7 cellular contexts compared by ENCODE assay signal in genomic region chr18:75211721-75212625, GRCh38. TPM values are rescaled to one million over a fixed set of nuclear protein-coding genes. Genes with fewer than 3 reads are reported as not detected.
A peak's percentile ranks its signal among the peaks of the same experiment; 100 is the strongest.
DNase-seq lines count a peak whose midpoint lies in the region; ATAC-seq and TF ChIP-seq lines count a peak whose summit lies in the region.

No MANE protein-coding gene starts in this region.

- peak overlapping the region; percentile 37; the same call in 1 of the 2 replicates for H3K9ac ChIP-seq in MM.1S (ENCODE audit: low read length)

- WGBS in ovary, 3 donors = 0 to 1% (median 1%) methylated on average over 27 to 82 of the region's 82 CpGs

- H3K4me1 Mint-ChIP-seq in activated T-helper 1 cell treated with anti-CD3 and anti-CD28 coated beads, Interleukin-12 subunit alpha, Interleukin-12 subunit beta, Interleukin-2, Interleukin-4 antibody, amounts not matched to agents 30 ng/mL and 10 ng/mL and 1 ng/mL, durations not matched to agents 14 hours and 24 hours and 36 hours (ENCODE audit: low read depth) = peaks cover 68% of the 10 kb centered on the region
- peaks cover 27% of the 10 kb centered on the region for H3K4me1 Mint-ChIP-seq in glutamatergic neuron (ENCODE audit: low read depth, unreplicated experiment)

- H3K27ac ChIP-seq in MM.1S (ENCODE audit: low read length) (no peak overlapping the region), ovary (peak overlapping the region; percentile 80 to 82)

- H2AFZ ChIP-seq in MM.1S (ENCODE audit: low read length) = peak overlapping the region; percentile 63

- no peaks in the 10 kb centered on the region for H3K36me3 ChIP-seq in MM.1S (replicated peaks; ENCODE audit: insufficient read depth, low read length)
- H3K36me3 ChIP-seq in ovary = no peaks in the 10 kb centered on the region

- H3K9me2 ChIP-seq in MM.1S (replicated peaks; ENCODE audit: insufficient read depth, low read length) = no peaks in the 10 kb centered on the region

- peaks cover 15% of the 10 kb centered on the region for H3K36me3 Mint-ChIP-seq in activated T-helper 1 cell treated with anti-CD3 and anti-CD28 coated beads, Interleukin-12 subunit alpha, Interleukin-12 subunit beta, Interleukin-2, Interleukin-4 antibody, amounts not matched to agents 30 ng/mL and 10 ng/mL and 1 ng/mL, durations not matched to agents 14 hours and 24 hours and 36 hours (ENCODE audit: low read depth)
- H3K36me3 Mint-ChIP-seq in glutamatergic neuron (ENCODE audit: unreplicated experiment) = no peaks in the 10 kb centered on the region

- H3F3A ChIP-seq in MM.1S (ENCODE audit: insufficient read depth, low read length) = peaks cover 21% of the 10 kb centered on the region

- H3K9me3 ChIP-seq in MM.1S (replicated peaks; ENCODE audit: insufficient read depth, low read length) = no peaks in the 10 kb centered on the region
- no peaks in the 10 kb centered on the region for H3K9me3 ChIP-seq in ovary

- H3K4me3 Mint-ChIP-seq in activated T-helper 1 cell treated with anti-CD3 and anti-CD28 coated beads, Interleukin-12 subunit alpha, Interleukin-12 subunit beta, Interleukin-2, Interleukin-4 antibody, amounts not matched to agents 30 ng/mL and 10 ng/mL and 1 ng/mL, durations not matched to agents 14 hours and 24 hours and 36 hours = peak overlapping the region; percentile 84
- peak overlapping the region; percentile 93 for H3K4me3 Mint-ChIP-seq in glutamatergic neuron (ENCODE audit: unreplicated experiment)

- peaks cover 16% of the 10 kb centered on the region for H3K27me3 Mint-ChIP-seq in activated T-helper 1 cell treated with anti-CD3 and anti-CD28 coated beads, Interleukin-12 subunit alpha, Interleukin-12 subunit beta, Interleukin-2, Interleukin-4 antibody, amounts not matched to agents 30 ng/mL and 10 ng/mL and 1 ng/mL, durations not matched to agents 14 hours and 24 hours and 36 hours (ENCODE audit: insufficient read depth)
- H3K27me3 Mint-ChIP-seq in glutamatergic neuron (ENCODE audit: unreplicated experiment) = peaks cover 28% of the 10 kb centered on the region

- DNase-seq in GM03348 (ENCODE audit: low spot score) (peak; percentile 49), MM.1S (peak; percentile 9), glutamatergic neuron (peak; percentile 48), ovary (peak; percentile 43 to 72 (median 64)), globus pallidus (ENCODE audit: low spot score) (no peak)
- DNase-seq in activated T-helper 1 cell treated with anti-CD3 and anti-CD28 coated beads, Interleukin-12 subunit alpha, Interleukin-12 subunit beta, Interleukin-2, Interleukin-4 antibody, amounts not matched to agents 30 ng/mL and 10 ng/mL and 1 ng/mL, durations not matched to agents 14 hours and 24 hours and 36 hours (ENCODE audit: low spot score) = peak; percentile 16

- no peaks in the 10 kb centered on the region for H3K27me3 ChIP-seq in MM.1S (replicated peaks; ENCODE audit: insufficient read depth, low read length)
- no peaks in the 10 kb centered on the region for H3K27me3 ChIP-seq in ovary

- peaks cover 62% of the 10 kb centered on the region for H3K79me2 ChIP-seq in MM.1S (ENCODE audit: low read length)

- TF ChIP-seq EP300 in ovary (IDR thresholded peaks at IDR 0.05) = no peak

- H3K9me3 Mint-ChIP-seq in activated T-helper 1 cell treated with anti-CD3 and anti-CD28 coated beads, Interleukin-12 subunit alpha, Interleukin-12 subunit beta, Interleukin-2, Interleukin-4 antibody, amounts not matched to agents 30 ng/mL and 10 ng/mL and 1 ng/mL, durations not matched to agents 14 hours and 24 hours and 36 hours = no peaks in the 10 kb centered on the region
- H3K9me3 Mint-ChIP-seq in glutamatergic neuron (ENCODE audit: unreplicated experiment) = peaks cover 32% of the 10 kb centered on the region

- no peak for ATAC-seq in GM18505 (IDR thresholded peaks at IDR 0.05; ENCODE audit: unreplicated experiment)

- TF ChIP-seq POLR2A in ovary (IDR thresholded peaks at IDR 0.05) = no peak
- TF ChIP-seq POLR2A in GM18505 (IDR thresholded peaks at IDR 0.05; ENCODE audit: borderline replicate concordance, extremely low read depth, insufficient read depth, insufficient read length) = no peak

- no peaks in the 10 kb centered on the region for H4K20me1 ChIP-seq in MM.1S (ENCODE audit: insufficient read depth, low read length)

- peaks cover 8% of the 10 kb centered on the region for H3K4me1 ChIP-seq in MM.1S (ENCODE audit: low read length)
- H3K4me1 ChIP-seq in ovary (ENCODE audit: insufficient read depth) = peaks cover 10% of the 10 kb centered on the region

- TF ChIP-seq CTCF in MM.1S (IDR thresholded peaks at IDR 0.05; ENCODE audit: low read length) (no peak), glutamatergic neuron (IDR thresholded peaks at IDR 0.05; ENCODE audit: partially characterized antibody, unreplicated experiment) (no peak), ovary (IDR thresholded peaks at IDR 0.05) (no peak)

- H3K27ac Mint-ChIP-seq in activated T-helper 1 cell treated with anti-CD3 and anti-CD28 coated beads, Interleukin-12 subunit alpha, Interleukin-12 subunit beta, Interleukin-2, Interleukin-4 antibody, amounts not matched to agents 30 ng/mL and 10 ng/mL and 1 ng/mL, durations not matched to agents 14 hours and 24 hours and 36 hours = peak overlapping the region; percentile 61
- H3K27ac Mint-ChIP-seq in glutamatergic neuron (ENCODE audit: unreplicated experiment) = peak overlapping the region; percentile 45

- peak overlapping the region; percentile 65 for H3K4me3 ChIP-seq in MM.1S (ENCODE audit: low read length)
- H3K4me3 ChIP-seq in ovary = peak overlapping the region; percentile 71

- intact Hi-C loops in activated T-helper 1 cell treated with anti-CD3 and anti-CD28 coated beads, Interleukin-12 subunit alpha, Interleukin-12 subunit beta, Interleukin-2, Interleukin-4 antibody, amounts not matched to agents 30 ng/mL and 10 ng/mL and 1 ng/mL, durations not matched to agents 14 hours and 24 hours and 36 hours (cut with micrococcal nuclease) = loop anchor here (10.0 kb wide), 1 partner anchor 1147 kb away; no protein-coding TSS in a partner anchor
- intact Hi-C loops in ovary (cut with DNase I) = loop anchor here in 2 of 4 donors (5.0 kb wide), 2 partner anchors 35 to 40 kb away; no protein-coding TSS in a partner anchor

- H3K4me2 ChIP-seq in MM.1S (ENCODE audit: low read depth, low read length) = peak overlapping the region; percentile 70

RNA-seq across cellular contexts. Expression of gene TSHZ1, which starts 1.4 kb away (rescaled TPM):
- 12.7 and 13.5 TPM in 2 replicates for total RNA-seq in activated T-helper 1 cell treated with anti-CD3 and anti-CD28 coated beads, Interleukin-12 subunit alpha, Interleukin-12 subunit beta, Interleukin-2, Interleukin-4 antibody, amounts not matched to agents 30 ng/mL and 10 ng/mL and 1 ng/mL, durations not matched to agents 14 hours and 24 hours and 36 hours
- total RNA-seq in glutamatergic neuron (ENCODE audit: unreplicated experiment) (5.3 TPM), ovary (100 to 1,000 TPM in 1 of 7 donors, 10 to 100 TPM in 6; 28.5 to 109 (median 69.0) TPM)
- 10 to 100 TPM; 27.9 to 51.8 TPM for polyA plus RNA-seq in ovary

RNA-seq across cellular contexts. Expression of gene PTGR3, which starts 3.0 kb away (rescaled TPM):
- total RNA-seq in activated T-helper 1 cell treated with anti-CD3 and anti-CD28 coated beads, Interleukin-12 subunit alpha, Interleukin-12 subunit beta, Interleukin-2, Interleukin-4 antibody, amounts not matched to agents 30 ng/mL and 10 ng/mL and 1 ng/mL, durations not matched to agents 14 hours and 24 hours and 36 hours = 19.1 and 23.3 TPM in 2 replicates
- total RNA-seq in glutamatergic neuron (ENCODE audit: unreplicated experiment) = 20.4 TPM
- 10 to 100 TPM; 15.4 to 55.7 (median 32.6) TPM for total RNA-seq in ovary
- 10 to 100 TPM; 19.8 to 28.4 TPM for polyA plus RNA-seq in ovary
